Comparison of ENCODE assay signal across 16 cellular contexts in the genomic region with DNA sequence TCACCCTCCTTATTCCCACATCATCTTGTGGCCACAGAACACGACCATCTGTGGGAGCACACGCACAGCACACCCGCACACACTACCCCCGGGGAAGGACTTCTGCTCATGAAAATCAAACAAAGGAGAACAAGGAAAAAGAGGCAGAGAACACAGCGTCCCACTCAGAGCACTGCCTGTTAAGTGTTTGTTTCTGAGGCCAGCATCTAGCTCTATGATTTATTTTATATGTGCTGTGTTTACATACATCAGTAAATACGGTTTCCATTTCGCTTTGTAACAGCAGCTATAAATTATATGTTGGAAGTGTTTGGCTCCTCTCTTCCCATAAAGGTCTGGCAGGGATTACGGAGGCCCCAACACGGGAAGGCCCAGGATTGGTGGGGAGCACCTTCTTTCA.
DNase-seq lines count a peak whose midpoint lies in the region; ATAC-seq and TF ChIP-seq lines count a peak whose summit lies in the region.
"Had no signal": no experiment of that assay in that cellular context is flagged by ENCODE, and none has a peak within 500 bp of the region (broad histone marks: within the 10 kb centered on the region; RNA-seq: fewer than 3 reads in every experiment).

No MANE protein-coding gene starts in this region.

- no peaks in the 10 kb centered on the region for H4K20me1 ChIP-seq in neural progenitor cell (ENCODE audit: low read depth)
- H4K20me1 ChIP-seq: BLaER1 treated with 17β-estradiol and CSF1 and Interleukin-3, amounts not matched to agents 10 nM and 100 nM had no signal

- H3K4me1 Mint-ChIP-seq in neural progenitor cell: no peaks in the 10 kb centered on the region

- CTCF ChIA-PET in HEK293 (lab: Yijun Ruan, JAX): interaction anchor here (0.6 kb wide), 1 partner anchor 13 kb away, joined by 5 read pairs; no protein-coding TSS in a partner anchor

- no peak overlapping the region for H3K9ac ChIP-seq in neural progenitor cell
- H3K9ac ChIP-seq: BLaER1 treated with 17β-estradiol and CSF1 and Interleukin-3, amounts not matched to agents 10 nM and 100 nM had no signal

- no peaks in the 10 kb centered on the region for H3K9me3 ChIP-seq in HEK293 (ENCODE audit: control insufficient read depth, insufficient read depth, low read depth, low read length)
- H3K9me3 ChIP-seq in neural progenitor cell (ENCODE audit: low read depth): no peaks in the 10 kb centered on the region
- H3K9me3 ChIP-seq: A549; BLaER1 treated with 17β-estradiol and CSF1 and Interleukin-3, amounts not matched to agents 10 nM and 100 nM; SJSA1 had no signal

- H3K27me3 ChIP-seq in neural progenitor cell: no peaks in the 10 kb centered on the region
- H3K27me3 ChIP-seq: BLaER1 treated with 17β-estradiol and CSF1 and Interleukin-3, amounts not matched to agents 10 nM and 100 nM; SJSA1 had no signal

- H3K4me3 Mint-ChIP-seq in neural progenitor cell: no peak overlapping the region
- H3K4me3 Mint-ChIP-seq: IgD-negative memory B cell had no signal

- H3K9me3 Mint-ChIP-seq in neural progenitor cell: no peaks in the 10 kb centered on the region
- H3K9me3 Mint-ChIP-seq: IgD-negative memory B cell had no signal

- H3F3A ChIP-seq in neural progenitor cell (ENCODE audit: low read depth): no peaks in the 10 kb centered on the region

- H3K36me3 Mint-ChIP-seq in neural progenitor cell: no peaks in the 10 kb centered on the region

- H2AFZ ChIP-seq in neural progenitor cell (replicated peaks): peak overlapping the region; percentile 17

- H3K27ac ChIP-seq in HEK293 (ENCODE audit: extremely low read depth, low read depth, low read length) (no peak overlapping the region), neural progenitor cell (no peak overlapping the region)
- H3K27ac ChIP-seq: A549; BLaER1 treated with 17β-estradiol and CSF1 and Interleukin-3, amounts not matched to agents 10 nM and 100 nM; SJSA1 had no signal

- H3K36me3 ChIP-seq in HEK293 (ENCODE audit: control insufficient read depth in 2 of 2, insufficient read depth in 1 of 2, low read length in 2 of 2) (peaks cover 0 to 3% of the 10 kb centered on the region in 2 experiments; a peak in 1 of 3 replicates), neural progenitor cell (no peaks in the 10 kb centered on the region)
- H3K36me3 ChIP-seq: SJSA1 had no signal

- H3K79me2 ChIP-seq in neural progenitor cell (ENCODE audit: low read depth): no peaks in the 10 kb centered on the region

- peaks cover 2% of the 10 kb centered on the region for H3K27me3 Mint-ChIP-seq in neural progenitor cell (ENCODE audit: insufficient read depth, low read depth)
- H3K27me3 Mint-ChIP-seq: IgD-negative memory B cell had no signal

- no peak for TF ChIP-seq CTCF in HEK293 (tag by site-specific recombination; IDR thresholded peaks at IDR 0.05)
- no peak for TF ChIP-seq CTCF in neural progenitor cell (IDR thresholded peaks at IDR 0.05)

- no peak for ATAC-seq in HG03520 (IDR thresholded peaks at IDR 0.05; ENCODE audit: unreplicated experiment)
- ATAC-seq: A549 had no signal

- H3K4me3 ChIP-seq in HEK293 (ENCODE audit: low read depth, low read length): no peak overlapping the region
- H3K4me3 ChIP-seq in neural progenitor cell: no peak overlapping the region
- H3K4me3 ChIP-seq: A549; BLaER1 treated with 17β-estradiol and CSF1 and Interleukin-3, amounts not matched to agents 10 nM and 100 nM; SJSA1 had no signal

- peak; percentile 12 for DNase-seq in NCI-H2107 treated with DMSO at 0.1 percent for 48 hours (lab: John Stamatoyannopoulos, UW; ENCODE audit: unreplicated experiment)
- DNase-seq in NCI-H2107 (lab: John Stamatoyannopoulos, UW): no peak
- DNase-seq in NCI-H2227 treated with DMSO at 0.1 percent for 48 hours (lab: John Stamatoyannopoulos, UW): peak; percentile 51
- DNase-seq in neural progenitor cell (ENCODE audit: low spot score): no peak
- no peak for DNase-seq in NK-92 treated with Interleukin-12 subunit alpha and Interleukin-12 subunit beta, amount 100 ng/mL, for 24 hours (lab: John Stamatoyannopoulos, UW)
- DNase-seq in NOMO-1 (lab: John Stamatoyannopoulos, UW; ENCODE audit: unreplicated experiment in 2 of 2): no peak
- DNase-seq: Kasumi-1, NCI-H2171, NCI-H526, SW 1271 had no signal

- no peak overlapping the region for H3K4me2 ChIP-seq in neural progenitor cell
- H3K4me2 ChIP-seq: A549; BLaER1 treated with 17β-estradiol and CSF1 and Interleukin-3, amounts not matched to agents 10 nM and 100 nM had no signal

- POLR2A ChIA-PET in HEK293 (lab: Yijun Ruan, JAX): no interaction called here

- no peak overlapping the region for H3K27ac Mint-ChIP-seq in neural progenitor cell

- H3K4me1 ChIP-seq in HEK293 (ENCODE audit: control insufficient read depth, insufficient read depth, low read length) (peaks cover 11% of the 10 kb centered on the region; the same call in 1 of the 2 replicates), neural progenitor cell (no peaks in the 10 kb centered on the region)
- H3K4me1 ChIP-seq: A549; BLaER1 treated with 17β-estradiol and CSF1 and Interleukin-3, amounts not matched to agents 10 nM and 100 nM; SJSA1 had no signal

TF ChIP-seq in HEK293, 187 proteins besides CTCF, POLR2A, EP300 and RAD21:
- TF ChIP-seq ZNF23 (tag by site-specific recombination; IDR thresholded peaks at IDR 0.05; ENCODE audit: borderline replicate concordance) (no peak), ZNF791 (tag by site-specific recombination; IDR thresholded peaks at IDR 0.05) (no peak), ZFHX2 (tag by site-specific recombination; conservative IDR thresholded peaks at IDR 0.05) (0 out of 2 replicates have a peak, but pooled peaks have one; percentile 12), IKZF3 (tag by site-specific recombination; IDR thresholded peaks at IDR 0.05) (no peak)
- TF ChIP-seq, protein P1, sequence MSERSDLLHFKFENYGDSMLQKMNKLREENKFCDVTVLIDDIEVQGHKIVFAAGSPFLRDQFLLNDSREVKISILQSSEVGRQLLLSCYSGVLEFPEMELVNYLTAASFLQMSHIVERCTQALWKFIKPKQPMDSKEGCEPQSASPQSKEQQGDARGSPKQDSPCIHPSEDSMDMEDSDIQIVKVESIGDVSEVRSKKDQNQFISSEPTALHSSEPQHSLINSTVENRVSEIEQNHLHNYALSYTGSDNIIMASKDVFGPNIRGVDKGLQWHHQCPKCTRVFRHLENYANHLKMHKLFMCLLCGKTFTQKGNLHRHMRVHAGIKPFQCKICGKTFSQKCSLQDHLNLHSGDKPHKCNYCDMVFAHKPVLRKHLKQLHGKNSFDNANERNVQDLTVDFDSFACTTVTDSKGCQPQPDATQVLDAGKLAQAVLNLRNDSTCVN (tag by site-specific recombination; optimal IDR thresholded peaks at IDR 0.05): no peak

Comparison
In these comparisons a context has a peak if more than half of its experiments do, and no peak if none do; other contexts are left out.
1. DNase-seq: peak in NCI-H2107 treated with DMSO at 0.1 percent for 48 hours (single experiment) and NCI-H2227 treated with DMSO at 0.1 percent for 48 hours (single experiment); none in NCI-H2107 (single experiment), neural progenitor cell (single experiment), NK-92 treated with Interleukin-12 subunit alpha and Interleukin-12 subunit beta, amount 100 ng/mL, for 24 hours (single experiment) and NOMO-1 (0 of 2).